ENCODE assay signal across 1 cellular context in genomic region chr18:73408434-73408833, GRCh38.
TF ChIP-seq lines count a peak whose summit lies in the region.

No MANE protein-coding gene starts in this region.

TF ChIP-seq in H1, 55 proteins besides CTCF, POLR2A, EP300 and RAD21 (continued from another document):
- TF ChIP-seq CHD7 (IDR thresholded peaks at IDR 0.05; ENCODE audit: insufficient replicate concordance, low read length) (no peak), MAFK (IDR thresholded peaks at IDR 0.05; ENCODE audit: low read depth, low read length) (no peak), PHF8 (conservative IDR thresholded peaks at IDR 0.05; ENCODE audit: low read depth, low read length) (no peak), JUN (IDR thresholded peaks at IDR 0.05; ENCODE audit: low read depth, low read length) (no peak), TAF1 (IDR thresholded peaks at IDR 0.05; ENCODE audit: low read depth, low read length) (no peak), CTBP2 (IDR thresholded peaks at IDR 0.05; ENCODE audit: borderline replicate concordance, insufficient read depth, insufficient read length, low read length) (no peak), HDAC2 (IDR thresholded peaks at IDR 0.05; ENCODE audit: borderline replicate concordance in 1 of 2, low read depth in 2 of 2, low read length in 2 of 2) (no peak)
